Comparison of ENCODE assay signal across 18 cellular contexts in the genomic region with DNA sequence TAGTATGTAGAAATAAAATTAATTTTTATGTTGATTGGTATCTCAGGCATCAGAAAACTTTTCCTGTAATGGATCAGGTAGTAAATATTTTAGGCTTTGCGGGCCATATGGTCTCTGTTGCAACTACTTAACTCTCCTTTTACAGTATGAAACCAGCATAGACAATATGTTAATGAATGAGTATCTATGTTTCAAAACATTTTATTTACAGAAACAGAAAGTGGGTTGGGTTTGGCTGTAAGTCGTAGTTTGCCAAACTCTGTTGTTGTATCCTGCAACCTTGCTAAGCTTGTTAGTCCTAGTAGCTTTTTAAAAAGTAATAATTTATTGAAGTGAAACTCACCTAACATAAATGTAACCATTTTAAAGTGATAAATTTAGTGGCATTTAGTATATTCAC.
"Had no signal": no experiment of that assay in that cellular context is flagged by ENCODE, and none has a peak within 500 bp of the region (broad histone marks: within the 10 kb centered on the region; RNA-seq: fewer than 3 reads in every experiment).

No MANE protein-coding gene starts in this region.

- H3K27me3 ChIP-seq: ascending aorta, breast epithelium, left lung, ovary had no signal

- H3K27ac ChIP-seq: ascending aorta, breast epithelium, left lung, ovary had no signal

- H3K9me3 ChIP-seq: ovary had no signal

- H3K36me3 ChIP-seq: ascending aorta, breast epithelium, left lung, ovary had no signal

- H3K4me1 ChIP-seq: ascending aorta, breast epithelium had no signal

- DNase-seq: activated CD4-positive, alpha-beta T cell treated with anti-CD3 and anti-CD28 coated beads for 1 hour; activated CD4-positive, alpha-beta T cell treated with anti-CD3 and anti-CD28 coated beads, Interleukin-2, amount 50 U/mL, for 4 hours; activated naive CD4-positive, alpha-beta T cell treated with Interleukin-2 at 50 U/mL for 16 hours; activated naive CD8-positive, alpha-beta T cell treated with anti-CD3 and anti-CD28 coated beads, Interleukin-2, amount 50 U/mL, for 24 hours; activated T-cell treated with anti-CD3 and anti-CD28 coated beads for 4 hours; cerebellar nuclear complex; effector memory CD4-positive, alpha-beta T cell; foreskin fibroblast; hypothalamus; kidney; left lung; naive B cell; ovary; stimulated activated naive CD8-positive, alpha-beta T cell treated with anti-CD3 and anti-CD28 coated beads, Interleukin-15, Interleukin-2, amounts not matched to agents 100 U/mL and 50 U/mL, for 24 hours; trophoblast cell had no signal

- H3K4me3 ChIP-seq: ascending aorta, breast epithelium, left lung, ovary had no signal

- ATAC-seq: activated naive CD8-positive, alpha-beta T cell treated with anti-CD3 and anti-CD28 coated beads, Interleukin-2, amount 50 U/mL, for 24 hours; left lung; sciatic nerve; stimulated activated naive CD8-positive, alpha-beta T cell treated with anti-CD3 and anti-CD28 coated beads, Interleukin-15, Interleukin-2, amounts not matched to agents 100 U/mL and 50 U/mL, for 24 hours had no signal
